In genomic region chr7:142657376-142657775, GRCh38 we compare ENCODE assay signal across 5 cellular contexts.
"Had no signal": no experiment of that assay in that cellular context is flagged by ENCODE, and none has a peak within 500 bp of the region (broad histone marks: within the 10 kb centered on the region; RNA-seq: fewer than 3 reads in every experiment).

No MANE protein-coding gene starts in this region.

- H3K9me3 Mint-ChIP-seq: GM23338 had no signal

- H3K4me1 Mint-ChIP-seq: GM23338 had no signal

- H3K4me3 ChIP-seq: GM23338 had no signal

- ATAC-seq: GM23338 had no signal

- H3K4me3 Mint-ChIP-seq: GM23338, H9, IgD-negative memory B cell had no signal

- DNase-seq: H9, HCEC 1CT, KBM-7 had no signal

- H3K27ac Mint-ChIP-seq: GM23338, H9 had no signal
